27 cellular contexts compared by ENCODE assay signal in genomic region chr3:41364736-41365135, GRCh38.
DNase-seq lines count a peak whose midpoint lies in the region; ATAC-seq and TF ChIP-seq lines count a peak whose summit lies in the region.
"Had no signal": no experiment of that assay in that cellular context is flagged by ENCODE, and none has a peak within 500 bp of the region (broad histone marks: within the 10 kb centered on the region; RNA-seq: fewer than 3 reads in every experiment).

No MANE protein-coding gene starts in this region.

- H2BK15ac ChIP-seq in H9 (ENCODE audit: low read depth, low read length): no peak overlapping the region

- H3K4me1 ChIP-seq in BE2C (peaks cover 15% of the 10 kb centered on the region), H9 (ENCODE audit: insufficient read depth, low read length) (peaks cover 12% of the 10 kb centered on the region), iPS-20b (ENCODE audit: insufficient read depth, low read length) (peaks cover 45% of the 10 kb centered on the region)
- H3K4me1 ChIP-seq: adrenal gland, BLaER1, Caco-2, spleen, vagina had no signal

- H3K36me3 Mint-ChIP-seq in H9 (ENCODE audit: insufficient read depth in 1 of 3, low read depth in 3 of 3): peaks cover 0 to 4% (median 0%) of the 10 kb centered on the region in 3 experiments; a peak in 1 of 7 replicates
- H3K36me3 Mint-ChIP-seq: stimulated activated effector memory CD8-positive, alpha-beta T cell treated with anti-CD3 and anti-CD28 coated beads, Interleukin-12 subunit alpha, Interleukin-12 subunit beta, amount 100 ng/mL, for 72 hours had no signal

- no peak overlapping the region for H3K56ac ChIP-seq in H9 (ENCODE audit: insufficient read length, low read depth, low read length)

- H3K9ac ChIP-seq in H9 (ENCODE audit: extremely low read depth, insufficient read length, low read length) (no peak overlapping the region), iPS-20b (ENCODE audit: low read depth, low read length) (no peak overlapping the region)
- H3K9ac ChIP-seq: BLaER1 had no signal

- no peak overlapping the region for H2BK5ac ChIP-seq in H9 (ENCODE audit: insufficient read length, low read length)

- no peaks in the 10 kb centered on the region for H3K9me3 Mint-ChIP-seq in H9
- H3K9me3 Mint-ChIP-seq: activated T-cell treated with anti-CD3 and anti-CD28 coated beads, Interleukin-2, amount 50 U/mL, for 24 hours; memory B cell; stimulated activated effector memory CD8-positive, alpha-beta T cell treated with anti-CD3 and anti-CD28 coated beads, Interleukin-12 subunit alpha, Interleukin-12 subunit beta, amount 100 ng/mL, for 72 hours had no signal

- no peak overlapping the region for H3K14ac ChIP-seq in H9 (ENCODE audit: insufficient read depth, low read length)

- H4K91ac ChIP-seq in H9 (ENCODE audit: insufficient read length, low read depth, low read length): no peak overlapping the region

- TF ChIP-seq CTCF in BE2C (IDR thresholded peaks at IDR 0.05; ENCODE audit: low read depth, low read length) (0 out of 2 replicates have a peak, but pooled peaks have one; percentile 8), H9 (conservative IDR thresholded peaks at IDR 0.05) (no peak)

- H2AK5ac ChIP-seq in H9 (ENCODE audit: insufficient read length, low read length): no peak overlapping the region

- no peak overlapping the region for H3T11ph ChIP-seq in H9 (ENCODE audit: low read length)

- H3K23me2 ChIP-seq in H9 (ENCODE audit: insufficient read length, low read depth, low read length, poor library complexity, severe bottlenecking): no peaks in the 10 kb centered on the region

- DNase-seq in BE2C (no peak), H9 (no peak), amniotic epithelial cell (ENCODE audit: low read depth) (peak; percentile 30), SHP77 (lab: John Stamatoyannopoulos, UW) (no peak), NCI-H82 treated with DMSO at 0.1 percent for 48 hours (lab: John Stamatoyannopoulos, UW; ENCODE audit: unreplicated experiment) (no peak)
- DNase-seq: ACHN; activated CD4-positive, alpha-beta T cell treated with anti-CD3 and anti-CD28 coated beads for 4 hours; activated gamma-delta T cell treated with Interleukin-2 at 50 U/mL for 16 hours; activated T-cell treated with anti-CD3 and anti-CD28 coated beads, Interleukin-2, amount 50 U/mL, for 24 hours; adrenal gland; KG1; left cardiac atrium; naive B cell; NCI-H1436 treated with DMSO at 0.1 percent for 48 hours; NCI-H2107; occipital lobe; spleen; stimulated activated CD4-positive, alpha-beta T cell treated with anti-CD3 and anti-CD28 coated beads, Interleukin-2, amount 100 ng/mL, for 48 hours; T-helper 17 cell had no signal

- no peak overlapping the region for H3K4me3 Mint-ChIP-seq in H9
- H3K4me3 Mint-ChIP-seq: activated T-cell treated with anti-CD3 and anti-CD28 coated beads, Interleukin-2, amount 50 U/mL, for 24 hours; memory B cell; naive B cell; stimulated activated effector memory CD8-positive, alpha-beta T cell treated with anti-CD3 and anti-CD28 coated beads, Interleukin-12 subunit alpha, Interleukin-12 subunit beta, amount 100 ng/mL, for 72 hours; T-helper 17 cell had no signal

- no peak overlapping the region for H2BK12ac ChIP-seq in H9 (ENCODE audit: insufficient read length, low read depth, low read length)

- H3K36me3 ChIP-seq in BE2C (no peaks in the 10 kb centered on the region), iPS-20b (ENCODE audit: insufficient read depth, low read depth, low read length) (no peaks in the 10 kb centered on the region)
- H3K36me3 ChIP-seq: adrenal gland, BLaER1, spleen, vagina had no signal

- H3K4me1 Mint-ChIP-seq in H9: peaks cover 52 to 54% of the 10 kb centered on the region in 2 experiments
- H3K4me1 Mint-ChIP-seq: memory B cell; naive B cell; stimulated activated effector memory CD8-positive, alpha-beta T cell treated with anti-CD3 and anti-CD28 coated beads, Interleukin-12 subunit alpha, Interleukin-12 subunit beta, amount 100 ng/mL, for 72 hours had no signal

- H3K4me2 ChIP-seq in H9 (ENCODE audit: insufficient read depth, insufficient read length, low read length): no peak overlapping the region
- H3K4me2 ChIP-seq: BLaER1 had no signal

- H3K27me3 ChIP-seq in BE2C: no peaks in the 10 kb centered on the region
- no peaks in the 10 kb centered on the region for H3K27me3 ChIP-seq in H9 (ENCODE audit: insufficient read depth, low read length)
- no peaks in the 10 kb centered on the region for H3K27me3 ChIP-seq in iPS-20b (ENCODE audit: insufficient read depth, low read length)
- H3K27me3 ChIP-seq: adrenal gland, BLaER1, spleen, vagina had no signal

- H3K4ac ChIP-seq in H9 (ENCODE audit: low read depth, low read length): no peak overlapping the region

- no peak overlapping the region for H3K27ac ChIP-seq in H9 (ENCODE audit: insufficient read length, low read depth, low read length)
- H3K27ac ChIP-seq in iPS-20b (ENCODE audit: low read length): no peak overlapping the region
- H3K27ac ChIP-seq: adrenal gland, BLaER1, spleen, vagina had no signal

- H4K20me1 ChIP-seq in H9 (ENCODE audit: control insufficient read depth, insufficient read depth, insufficient read length): no peaks in the 10 kb centered on the region
- H4K20me1 ChIP-seq: BLaER1 had no signal

- H3K4me3 ChIP-seq in BE2C (ENCODE audit: low read depth, low read length) (no peak overlapping the region), iPS-20b (ENCODE audit: low read length) (peak overlapping the region; percentile 19; the same call in 1 of the 2 replicates)
- H3K4me3 ChIP-seq: adrenal gland, BLaER1, spleen, vagina had no signal

- no peak overlapping the region for H4K5ac ChIP-seq in H9 (ENCODE audit: insufficient read length, low read depth, low read length)

- H2AFZ ChIP-seq in H9 (ENCODE audit: low read length): no peak overlapping the region

- no CpG with 5 or more reads among the region's 2 CpGs for WGBS in H9 (ENCODE audit: extremely low coverage, insufficient read length, low lambda C conversion rate)

- H3K18ac ChIP-seq in H9 (ENCODE audit: insufficient read length, low read depth, low read length): no peak overlapping the region

- no peaks in the 10 kb centered on the region for H3K9me3 ChIP-seq in BE2C
- H3K9me3 ChIP-seq in H9 (ENCODE audit: control insufficient read depth, low read depth, low read length): no peaks in the 10 kb centered on the region
- no peaks in the 10 kb centered on the region for H3K9me3 ChIP-seq in iPS-20b (ENCODE audit: insufficient read depth, low read depth, low read length)
- H3K9me3 ChIP-seq: adrenal gland, BLaER1, Caco-2, spleen, vagina had no signal

- no peaks in the 10 kb centered on the region for H3K79me2 ChIP-seq in H9 (ENCODE audit: insufficient read depth, low read length)

- H3K27me3 Mint-ChIP-seq in H9 (ENCODE audit: low read depth): peaks cover 3% of the 10 kb centered on the region; the same call in 1 of the 2 replicates
- H3K27me3 Mint-ChIP-seq: activated T-cell treated with anti-CD3 and anti-CD28 coated beads, Interleukin-2, amount 50 U/mL, for 24 hours; memory B cell; naive B cell; T-helper 17 cell had no signal

- ATAC-seq in HG03520 (IDR thresholded peaks at IDR 0.05; ENCODE audit: unreplicated experiment): no peak
- no peak for ATAC-seq in HG03108 (IDR thresholded peaks at IDR 0.05; ENCODE audit: unreplicated experiment)
- ATAC-seq: left cardiac atrium; stimulated activated effector memory CD8-positive, alpha-beta T cell treated with anti-CD3 and anti-CD28 coated beads, Interleukin-12 subunit alpha, Interleukin-12 subunit beta, amount 100 ng/mL, for 72 hours; T-helper 17 cell had no signal

- H4K8ac ChIP-seq in H9 (replicated peaks; ENCODE audit: insufficient read length, low read depth, low read length): no peak overlapping the region

- no peak overlapping the region for H3K23ac ChIP-seq in H9 (ENCODE audit: insufficient read length, low read depth, low read length)

- H2BK120ac ChIP-seq in H9 (ENCODE audit: low read depth, low read length, poor library complexity, severe bottlenecking): no peak overlapping the region

- H3K79me1 ChIP-seq in H9 (ENCODE audit: insufficient read depth, low read depth, low read length, poor library complexity, severe bottlenecking): no peaks in the 10 kb centered on the region

- peak overlapping the region in 2 of 3 experiments; percentile 53 to 74; a peak in 4 of 7 replicates for H3K27ac Mint-ChIP-seq in H9
- H3K27ac Mint-ChIP-seq: activated T-cell treated with anti-CD3 and anti-CD28 coated beads, Interleukin-2, amount 50 U/mL, for 24 hours; memory B cell; stimulated activated effector memory CD8-positive, alpha-beta T cell treated with anti-CD3 and anti-CD28 coated beads, Interleukin-12 subunit alpha, Interleukin-12 subunit beta, amount 100 ng/mL, for 72 hours had no signal

- H2BK20ac ChIP-seq in H9 (ENCODE audit: low read depth, low read length, poor library complexity, severe bottlenecking): no peak overlapping the region
